34 cellular contexts compared by ENCODE assay signal in the genomic region with DNA sequence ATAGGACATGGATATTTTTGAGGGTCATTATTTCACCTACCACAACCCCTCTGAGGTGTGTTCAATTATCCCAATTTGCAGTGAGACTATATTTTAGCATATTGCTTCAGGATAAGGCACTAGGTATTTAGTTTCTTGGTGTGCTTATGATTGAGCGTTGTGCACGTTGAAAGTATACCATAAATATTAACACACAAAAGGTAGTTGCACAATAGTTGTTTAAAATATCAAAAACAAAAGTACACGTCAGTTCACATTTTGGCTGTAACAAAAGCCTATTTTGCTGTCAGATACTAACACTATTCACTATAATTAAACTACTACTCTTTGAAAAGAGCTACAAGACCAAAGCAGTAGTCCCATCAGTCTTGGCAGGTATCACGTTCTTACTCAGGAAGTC.
"Had no signal": no experiment of that assay in that cellular context is flagged by ENCODE, and none has a peak within 500 bp of the region (broad histone marks: within the 10 kb centered on the region; RNA-seq: fewer than 3 reads in every experiment).

No MANE protein-coding gene starts in this region.

- H3K4me3 ChIP-seq: adrenal gland, body of pancreas, breast epithelium had no signal

- H3K4me1 ChIP-seq: adrenal gland, body of pancreas, breast epithelium had no signal

- H3K27ac Mint-ChIP-seq: activated B cell treated with CpG ODN at 0.5 μM for 24 hours; activated CD4-positive, alpha-beta memory T cell treated with anti-CD3 and anti-CD28 coated beads for 36 hours; activated CD4-positive, alpha-beta T cell treated with anti-CD3 and anti-CD28 coated beads, Interleukin-2, amount 10 ng/mL, durations not matched to agents 24 days and 14 days; activated CD8-positive, alpha-beta T cell treated with anti-CD3 and anti-CD28 coated beads for 36 hours; activated naive CD4-positive, alpha-beta T cell treated with anti-CD3 and anti-CD28 coated beads for 36 hours; activated naive CD4-positive, alpha-beta T cell treated with anti-CD3 and anti-CD28 coated beads, Interleukin-2, amount 50 U/mL, for 72 hours; activated naive CD8-positive, alpha-beta T cell treated with anti-CD3 and anti-CD28 coated beads for 36 hours; activated T-cell treated with anti-CD3 and anti-CD28 coated beads, Interleukin-2, amount 50 U/mL, for 72 hours; activated T-helper 1 cell treated with anti-CD3 and anti-CD28 coated beads, Interleukin-12 subunit alpha, Interleukin-12 subunit beta, Interleukin-2, Interleukin-4 antibody, amounts not matched to agents 30 ng/mL and 10 ng/mL and 1 ng/mL, durations not matched to agents 14 hours and 24 hours and 36 hours; activated T-helper 17 cell treated with anti-CD3 and anti-CD28 coated beads, Interleukin-2, amount 50 U/mL, for 72 hours; T-helper 1 cell treated with Interleukin-12 subunit alpha and Interleukin-12 subunit beta and Interleukin-4 antibody, amounts not matched to agents 30 μg/mL and 1 μg/mL, for 36 hours; T-helper 2 cell treated with Interferon-gamma antibody and Interleukin-4, amounts not matched to agents 5 μg/mL and 100 μg/mL, for 36 hours had no signal

- ATAC-seq: activated CD8-positive, alpha-beta T cell treated with anti-CD3 and anti-CD28 coated beads for 36 hours; activated naive CD4-positive, alpha-beta T cell treated with anti-CD3 and anti-CD28 coated beads, Interleukin-2, amount 50 U/mL, for 72 hours; activated T-cell treated with anti-CD3 and anti-CD28 coated beads, Interleukin-2, amount 50 U/mL, for 4 hours; activated T-cell treated with anti-CD3 and anti-CD28 coated beads, Interleukin-2, amount 50 U/mL, for 72 hours; activated T-helper 17 cell treated with anti-CD3 and anti-CD28 coated beads, Interleukin-2, amount 50 U/mL, for 72 hours; body of pancreas had no signal

- H3K36me3 Mint-ChIP-seq: activated CD4-positive, alpha-beta memory T cell treated with anti-CD3 and anti-CD28 coated beads for 36 hours; activated naive CD8-positive, alpha-beta T cell treated with anti-CD3 and anti-CD28 coated beads for 36 hours had no signal

- H3K9me3 ChIP-seq: adrenal gland, body of pancreas, breast epithelium had no signal

- H3K9me3 Mint-ChIP-seq: activated B cell treated with CpG ODN at 0.5 μM for 24 hours; activated CD4-positive, alpha-beta T cell treated with anti-CD3 and anti-CD28 coated beads, Interleukin-2, amount 10 ng/mL, durations not matched to agents 24 days and 14 days; activated T-helper 1 cell treated with anti-CD3 and anti-CD28 coated beads, Interleukin-12 subunit alpha, Interleukin-12 subunit beta, Interleukin-2, Interleukin-4 antibody, amounts not matched to agents 30 ng/mL and 10 ng/mL and 1 ng/mL, durations not matched to agents 14 hours and 24 hours and 36 hours had no signal

- DNase-seq: activated B cell treated with CpG ODN at 0.5 μM for 24 hours; activated CD4-positive, alpha-beta memory T cell treated with anti-CD3 and anti-CD28 coated beads for 36 hours; activated CD4-positive, alpha-beta T cell treated with anti-CD3 and anti-CD28 coated beads for 4 hours; activated CD4-positive, alpha-beta T cell treated with anti-CD3 and anti-CD28 coated beads, Interleukin-2, amount 10 ng/mL, durations not matched to agents 24 days and 14 days; activated CD4-positive, alpha-beta T cell treated with anti-CD3 and anti-CD28 coated beads, Interleukin-2, amount 50 U/mL, for 1 hour; activated CD4-positive, alpha-beta T cell treated with anti-CD3 and anti-CD28 coated beads, Interleukin-2, amount 50 U/mL, for 4 hours; activated CD4-positive, CD25-positive, alpha-beta regulatory T cell treated with anti-CD3 and anti-CD28 coated beads, Interleukin-2, amount 50 U/mL, for 72 hours; activated CD8-positive, alpha-beta memory T cell treated with anti-CD3 and anti-CD28 coated beads, Interleukin-2, amount 50 U/mL, for 4 hours; activated CD8-positive, alpha-beta T cell treated with anti-CD3 and anti-CD28 coated beads for 36 hours; activated effector memory CD4-positive, alpha-beta T cell treated with anti-CD3 and anti-CD28 coated beads, Interleukin-2, amount 50 U/mL, for 16 hours; activated gamma-delta T cell treated with Interleukin-2 at 50 U/mL for 16 hours; activated naive CD4-positive, alpha-beta T cell; activated naive CD4-positive, alpha-beta T cell treated with anti-CD3 and anti-CD28 coated beads for 36 hours; activated naive CD4-positive, alpha-beta T cell treated with anti-CD3 and anti-CD28 coated beads, Interleukin-2, amount 50 U/mL, for 16 hours; activated naive CD8-positive, alpha-beta T cell treated with anti-CD3 and anti-CD28 coated beads for 36 hours; activated T-cell treated with anti-CD3 and anti-CD28 coated beads for 4 hours; activated T-cell treated with anti-CD3 and anti-CD28 coated beads, Interleukin-2, amount 50 U/mL, for 1 hour; activated T-cell treated with anti-CD3 and anti-CD28 coated beads, Interleukin-2, amount 50 U/mL, for 4 hours; activated T-cell treated with anti-CD3 and anti-CD28 coated beads, Interleukin-2, amount 50 U/mL, for 72 hours; adrenal gland; amniotic stem cell; aorta; body of pancreas; brain microvascular endothelial cell; central memory CD4-positive, alpha-beta T cell; T-helper 2 cell; T-helper 9 cell had no signal

- H3K36me3 ChIP-seq: adrenal gland, brain microvascular endothelial cell, breast epithelium had no signal

- H3K4me3 Mint-ChIP-seq: activated B cell treated with CpG ODN at 0.5 μM for 24 hours; activated CD4-positive, alpha-beta memory T cell treated with anti-CD3 and anti-CD28 coated beads for 36 hours; activated CD4-positive, alpha-beta T cell treated with anti-CD3 and anti-CD28 coated beads, Interleukin-2, amount 10 ng/mL, durations not matched to agents 24 days and 14 days; activated CD8-positive, alpha-beta T cell treated with anti-CD3 and anti-CD28 coated beads for 36 hours; activated naive CD4-positive, alpha-beta T cell treated with anti-CD3 and anti-CD28 coated beads for 36 hours; activated naive CD8-positive, alpha-beta T cell treated with anti-CD3 and anti-CD28 coated beads for 36 hours; activated T-cell treated with anti-CD3 and anti-CD28 coated beads, Interleukin-2, amount 50 U/mL, for 4 hours; activated T-cell treated with anti-CD3 and anti-CD28 coated beads, Interleukin-2, amount 50 U/mL, for 72 hours; activated T-helper 1 cell treated with anti-CD3 and anti-CD28 coated beads, Interleukin-12 subunit alpha, Interleukin-12 subunit beta, Interleukin-2, Interleukin-4 antibody, amounts not matched to agents 30 ng/mL and 10 ng/mL and 1 ng/mL, durations not matched to agents 14 hours and 24 hours and 36 hours; activated T-helper 17 cell treated with anti-CD3 and anti-CD28 coated beads, Interleukin-2, amount 50 U/mL, for 72 hours; T-helper 1 cell treated with Interleukin-12 subunit alpha and Interleukin-12 subunit beta and Interleukin-4 antibody, amounts not matched to agents 30 μg/mL and 1 μg/mL, for 36 hours; T-helper 2 cell treated with Interferon-gamma antibody and Interleukin-4, amounts not matched to agents 5 μg/mL and 100 μg/mL, for 36 hours had no signal

- H3K27ac ChIP-seq: adrenal gland, body of pancreas, brain microvascular endothelial cell, breast epithelium, VCaP had no signal

- H3K27me3 Mint-ChIP-seq: activated B cell treated with CpG ODN at 0.5 μM for 24 hours; activated CD4-positive, alpha-beta memory T cell treated with anti-CD3 and anti-CD28 coated beads for 36 hours; activated CD4-positive, alpha-beta T cell treated with anti-CD3 and anti-CD28 coated beads, Interleukin-2, amount 10 ng/mL, durations not matched to agents 24 days and 14 days; activated CD8-positive, alpha-beta T cell treated with anti-CD3 and anti-CD28 coated beads for 36 hours; activated naive CD8-positive, alpha-beta T cell treated with anti-CD3 and anti-CD28 coated beads for 36 hours; activated T-helper 17 cell treated with anti-CD3 and anti-CD28 coated beads, Interleukin-2, amount 50 U/mL, for 72 hours had no signal

- H3K27me3 ChIP-seq: adrenal gland, body of pancreas, brain microvascular endothelial cell, breast epithelium had no signal

- H3K4me1 Mint-ChIP-seq: activated B cell treated with CpG ODN at 0.5 μM for 24 hours; activated CD4-positive, alpha-beta T cell treated with anti-CD3 and anti-CD28 coated beads, Interleukin-2, amount 10 ng/mL, durations not matched to agents 24 days and 14 days; activated naive CD8-positive, alpha-beta T cell treated with anti-CD3 and anti-CD28 coated beads for 36 hours; activated T-helper 17 cell treated with anti-CD3 and anti-CD28 coated beads, Interleukin-2, amount 50 U/mL, for 72 hours had no signal
